ENCODE assay signal across 1 cellular context in genomic region chr3:40309439-40309924, GRCh38.
TF ChIP-seq lines count a peak whose summit lies in the region.

TSS of gene EIF1B (plus strand) at chr3:40309707. CDS start at chr3:40309942, 235 bp downstream.

TF ChIP-seq in HepG2, 621 proteins besides CTCF, POLR2A, EP300 and RAD21 (continued from another document and continues in another):
- TF ChIP-seq TEF (CRISPR knock-in tag; IDR thresholded peaks at IDR 0.05) = no peak; the same call in 1 of the 2 replicates
- peak; percentile 52; the same call in 1 of the 2 replicates for TF ChIP-seq ISL2 (CRISPR knock-in tag; IDR thresholded peaks at IDR 0.05)
- TF ChIP-seq THAP8 (CRISPR knock-in tag; IDR thresholded peaks at IDR 0.05; ENCODE audit: borderline replicate concordance) = peak; percentile 83
- TF ChIP-seq ZNF3 (CRISPR knock-in tag; IDR thresholded peaks at IDR 0.05) = no peak
- no peak for TF ChIP-seq ZNF180 (CRISPR knock-in tag; IDR thresholded peaks at IDR 0.05; ENCODE audit: borderline replicate concordance, low read depth)
- TF ChIP-seq TRAFD1 (CRISPR knock-in tag; IDR thresholded peaks at IDR 0.05; ENCODE audit: borderline replicate concordance) = no peak
- peak; percentile 50; the same call in 1 of the 2 replicates for TF ChIP-seq ZNF34 (CRISPR knock-in tag; IDR thresholded peaks at IDR 0.05; ENCODE audit: borderline replicate concordance)
- no peak for TF ChIP-seq SP2 (CRISPR knock-in tag; IDR thresholded peaks at IDR 0.05)
- no peak for TF ChIP-seq ZNF383 (CRISPR knock-in tag; IDR thresholded peaks at IDR 0.05; ENCODE audit: borderline replicate concordance)
- no peak for TF ChIP-seq RCOR2 (CRISPR knock-in tag; IDR thresholded peaks at IDR 0.05)
- no peak for TF ChIP-seq ZBTB40 (IDR thresholded peaks at IDR 0.05)
- TF ChIP-seq ZBTB40 (CRISPR knock-in tag; IDR thresholded peaks at IDR 0.05) = peak; percentile 30; the same call in 1 of the 2 replicates
- TF ChIP-seq GZF1 (CRISPR knock-in tag; IDR thresholded peaks at IDR 0.05) = no peak; the same call in 1 of the 2 replicates
- no peak for TF ChIP-seq ZNF674 (CRISPR knock-in tag; IDR thresholded peaks at IDR 0.05; ENCODE audit: low read depth)
- TF ChIP-seq TCF7L2 (IDR thresholded peaks at IDR 0.05; ENCODE audit: low read depth, low read length) = no peak
- no peak for TF ChIP-seq KDM1A (CRISPR knock-in tag; IDR thresholded peaks at IDR 0.05)
- TF ChIP-seq CAMTA2 (CRISPR knock-in tag; IDR thresholded peaks at IDR 0.05; ENCODE audit: borderline replicate concordance) = peak; percentile 28; the same call in 1 of the 2 replicates
- no peak for TF ChIP-seq CREB3 (CRISPR knock-in tag; IDR thresholded peaks at IDR 0.05)
- TF ChIP-seq ELF4 (CRISPR knock-in tag; IDR thresholded peaks at IDR 0.05; ENCODE audit: borderline replicate concordance) = peak; percentile 72
- TF ChIP-seq SP1 (IDR thresholded peaks at IDR 0.05) = no peak
- no peak for TF ChIP-seq SP1 (CRISPR knock-in tag; IDR thresholded peaks at IDR 0.05)
- peak; percentile 63 for TF ChIP-seq ZNF18 (CRISPR knock-in tag; IDR thresholded peaks at IDR 0.05; ENCODE audit: insufficient replicate concordance)
- TF ChIP-seq SETDB1 (CRISPR knock-in tag; IDR thresholded peaks at IDR 0.05; ENCODE audit: borderline replicate concordance) = no peak
- TF ChIP-seq IRF1 (CRISPR knock-in tag; IDR thresholded peaks at IDR 0.05; ENCODE audit: low read depth) = no peak
- TF ChIP-seq GTF2F1 (IDR thresholded peaks at IDR 0.05; ENCODE audit: low read length) = no peak; the same call in 1 of the 2 replicates
- TF ChIP-seq FOXO1 (CRISPR knock-in tag; IDR thresholded peaks at IDR 0.05) = no peak
- no peak for TF ChIP-seq DNMT1 (CRISPR knock-in tag; IDR thresholded peaks at IDR 0.05)
- TF ChIP-seq SIN3B (IDR thresholded peaks at IDR 0.05; ENCODE audit: low read length) = no peak
- peak; percentile 61; the same call in 1 of the 2 replicates for TF ChIP-seq NFKB2 (CRISPR knock-in tag; IDR thresholded peaks at IDR 0.05; ENCODE audit: borderline replicate concordance)
- TF ChIP-seq NCOA1 (CRISPR knock-in tag; IDR thresholded peaks at IDR 0.05) = no peak
- TF ChIP-seq SIX1 (CRISPR knock-in tag; IDR thresholded peaks at IDR 0.05; ENCODE audit: borderline replicate concordance) = no peak
- no peak for TF ChIP-seq FOXP1 (IDR thresholded peaks at IDR 0.05)
- TF ChIP-seq FOXP1 (CRISPR knock-in tag; IDR thresholded peaks at IDR 0.05) = no peak
- TF ChIP-seq SMYD3 (CRISPR knock-in tag; IDR thresholded peaks at IDR 0.05) = no peak
- no peak for TF ChIP-seq DNMT3B (CRISPR knock-in tag; conservative IDR thresholded peaks at IDR 0.05)
- peak; percentile 99 for TF ChIP-seq THAP11 (CRISPR knock-in tag; IDR thresholded peaks at IDR 0.05)
- peak; percentile 59 for TF ChIP-seq HNF1B (CRISPR knock-in tag; IDR thresholded peaks at IDR 0.05)
- no peak for TF ChIP-seq RBM22 (optimal IDR thresholded peaks at IDR 0.05; ENCODE audit: low read length)
- TF ChIP-seq ZNF614 (CRISPR knock-in tag; IDR thresholded peaks at IDR 0.05; ENCODE audit: borderline replicate concordance) = peak; percentile 42; the same call in 1 of the 2 replicates
- TF ChIP-seq ZNF260 (CRISPR knock-in tag; IDR thresholded peaks at IDR 0.05; ENCODE audit: borderline replicate concordance, low read depth) = no peak
- TF ChIP-seq ZFYVE20 (CRISPR knock-in tag; IDR thresholded peaks at IDR 0.05; ENCODE audit: borderline replicate concordance, low read depth) = no peak
- no peak for TF ChIP-seq DMTF1 (CRISPR knock-in tag; IDR thresholded peaks at IDR 0.05)
- TF ChIP-seq ZNF468 (CRISPR knock-in tag; IDR thresholded peaks at IDR 0.05) = no peak
- TF ChIP-seq ETV5 (CRISPR knock-in tag; IDR thresholded peaks at IDR 0.05; ENCODE audit: borderline replicate concordance) = peak; percentile 84; the same call in 1 of the 2 replicates
- TF ChIP-seq ZNF251 (CRISPR knock-in tag; IDR thresholded peaks at IDR 0.05) = no peak
- peak; percentile 97 for TF ChIP-seq ZMYM4 (CRISPR knock-in tag; IDR thresholded peaks at IDR 0.05)
- no peak for TF ChIP-seq HMG20B (CRISPR knock-in tag; conservative IDR thresholded peaks at IDR 0.05)
- no peak for TF ChIP-seq ZNF724P (CRISPR knock-in tag; IDR thresholded peaks at IDR 0.05; ENCODE audit: borderline replicate concordance)
- TF ChIP-seq ZBTB7A (CRISPR knock-in tag; IDR thresholded peaks at IDR 0.05) = no peak
- TF ChIP-seq REL (CRISPR knock-in tag; conservative IDR thresholded peaks at IDR 0.05) = no peak
